Comparison of ENCODE assay signal across 8 cellular contexts in the genomic region with DNA sequence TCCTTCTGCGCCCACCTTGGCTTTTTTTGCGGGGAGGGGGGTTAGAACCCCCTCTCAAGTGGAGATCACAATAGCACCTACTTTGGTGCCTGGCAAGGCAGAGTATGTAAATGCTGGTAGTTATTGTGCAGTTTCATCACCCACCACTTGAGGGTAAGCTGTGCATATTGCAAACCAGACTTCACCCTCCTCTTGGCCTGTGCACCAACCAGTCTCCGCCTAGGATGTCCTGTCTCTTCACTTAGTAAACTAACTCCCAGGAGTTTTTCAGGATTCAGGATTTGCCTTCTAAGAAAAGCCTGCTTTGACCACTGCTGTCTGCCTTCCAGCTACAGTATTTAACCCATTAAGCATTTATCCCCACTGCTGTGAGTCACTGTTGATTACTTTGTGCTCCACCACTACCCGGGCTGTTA.
A peak's percentile ranks its signal among the peaks of the same experiment; 100 is the strongest.
DNase-seq lines count a peak whose midpoint lies in the region; ATAC-seq and TF ChIP-seq lines count a peak whose summit lies in the region.

No MANE protein-coding gene starts in this region.

- H3K9me3 ChIP-seq in parathyroid adenoma (ENCODE audit: control insufficient read depth, low read length) = no peaks in the 10 kb centered on the region

- no peaks in the 10 kb centered on the region for H3K79me2 ChIP-seq in parathyroid adenoma

- TF ChIP-seq CTCF in fibroblast of mammary gland (conservative IDR thresholded peaks at IDR 0.05; ENCODE audit: control insufficient read depth, insufficient read depth, low read depth, low read length) (peak; percentile 76), parathyroid adenoma (IDR thresholded peaks at IDR 0.05) (peak; percentile 32)

- no peak overlapping the region for H3K9ac ChIP-seq in parathyroid adenoma

- peaks cover 3% of the 10 kb centered on the region for H3K4me1 ChIP-seq in parathyroid adenoma

- H3K36me3 ChIP-seq in parathyroid adenoma (ENCODE audit: control insufficient read depth, insufficient read depth, low read length) = no peaks in the 10 kb centered on the region

- H3K4me3 ChIP-seq in fibroblast of mammary gland (ENCODE audit: control insufficient read depth, low read depth, low read length) = no peak overlapping the region
- no peak overlapping the region for H3K4me3 ChIP-seq in parathyroid adenoma (ENCODE audit: low read depth, low read length)

- H3K27me3 ChIP-seq in parathyroid adenoma (ENCODE audit: control insufficient read depth, insufficient read depth, low read length) = no peaks in the 10 kb centered on the region

- peak; percentile 53 for DNase-seq in activated CD8-positive, alpha-beta memory T cell treated with anti-CD3 and anti-CD28 coated beads, Interleukin-2, amount 50 U/mL, for 48 hours
- no peak for DNase-seq in activated CD8-positive, alpha-beta memory T cell treated with anti-CD3 and anti-CD28 coated beads for 24 hours
- DNase-seq in NCI-H446 treated with DMSO at 0.1 percent for 48 hours (lab: John Stamatoyannopoulos, UW) (peak; percentile 61), fibroblast of mammary gland (ENCODE audit: low read depth) (peak; percentile 95)
- peak; percentile 26 for DNase-seq in activated CD4-positive, alpha-beta T cell treated with anti-CD3 and anti-CD28 coated beads, Interleukin-2, amount 50 U/mL, for 1 hour

- no peak overlapping the region for H3K4me2 ChIP-seq in parathyroid adenoma (ENCODE audit: low read length)

- H2AFZ ChIP-seq in parathyroid adenoma = peak overlapping the region; percentile 69

- peak; percentile 46 for ATAC-seq in HG02938 (IDR thresholded peaks at IDR 0.05; ENCODE audit: unreplicated experiment)
- no peak for ATAC-seq in HG02610 (IDR thresholded peaks at IDR 0.05; ENCODE audit: unreplicated experiment)

- no peak overlapping the region for H3K27ac ChIP-seq in parathyroid adenoma
